37 cellular contexts compared by ENCODE assay signal in genomic region chr14:95903616-95904107, GRCh38. TPM values are rescaled to one million over a fixed set of nuclear protein-coding genes. Genes with fewer than 3 reads are reported as not detected.
"Had no signal": no experiment of that assay in that cellular context is flagged by ENCODE, and none has a peak within 500 bp of the region (broad histone marks: within the 10 kb centered on the region; RNA-seq: fewer than 3 reads in every experiment).

No MANE protein-coding gene starts in this region.

- DNase-seq: activated CD4-positive, alpha-beta memory T cell treated with anti-CD3 and anti-CD28 coated beads for 36 hours; activated CD4-positive, alpha-beta T cell treated with anti-CD3 and anti-CD28 coated beads, Interleukin-2, amount 10 ng/mL, durations not matched to agents 24 days and 14 days; activated CD4-positive, CD25-positive, alpha-beta regulatory T cell treated with anti-CD3 and anti-CD28 coated beads, Interleukin-2, amount 50 U/mL, for 72 hours; activated CD8-positive, alpha-beta memory T cell treated with anti-CD3 and anti-CD28 coated beads, Interleukin-2, amount 50 U/mL, for 4 hours; activated effector memory CD4-positive, alpha-beta T cell treated with anti-CD3 and anti-CD28 coated beads, Interleukin-2, amount 50 U/mL, for 16 hours; activated naive CD4-positive, alpha-beta T cell treated with anti-CD3 and anti-CD28 coated beads for 36 hours; activated naive CD8-positive, alpha-beta T cell treated with anti-CD3 and anti-CD28 coated beads, Interleukin-2, amount 10 ng/mL, durations not matched to agents 7 days and 5 days; activated T-cell treated with anti-CD3 and anti-CD28 coated beads, Interleukin-2, amount 50 U/mL, for 1 hour; cerebellar nuclear complex; colonic mucosa; dorsolateral prefrontal cortex; effector memory CD4-positive, alpha-beta T cell; erythroblast; gastrocnemius medialis; head of caudate nucleus; hippocampal formation; immature natural killer cell; kidney; left colon; naive B cell; nucleus accumbens; pancreas; retina; sigmoid colon; small intestine; stimulated activated CD4-positive, alpha-beta T cell treated with anti-CD3 and anti-CD28 coated beads, Interleukin-4, amount 100 ng/mL, for 24 hours; stimulated activated naive CD8-positive, alpha-beta T cell treated with anti-CD3 and anti-CD28 coated beads, Interleukin-15, amount 100 ng/mL, for 72 hours; substantia nigra had no signal

- H3K36me3 ChIP-seq: ascending aorta, cardiac muscle cell, colonic mucosa, gastrocnemius medialis, pancreas, prostate gland, sigmoid colon, upper lobe of left lung, vagina had no signal

- FAIRE-seq: kidney, pancreas, small intestine had no signal

- H3K27me3 ChIP-seq: ascending aorta, cardiac muscle cell, colonic mucosa, upper lobe of left lung, vagina had no signal

- ATAC-seq: gastrocnemius medialis; left colon; pancreas; stimulated activated naive CD8-positive, alpha-beta T cell treated with anti-CD3 and anti-CD28 coated beads, Interleukin-15, amount 100 ng/mL, for 72 hours had no signal

- H3K4me3 ChIP-seq: ascending aorta, cardiac muscle cell, colonic mucosa, dorsolateral prefrontal cortex, gastrocnemius medialis, pancreas, prostate gland, sigmoid colon, upper lobe of left lung, vagina had no signal

RNA-seq across cellular contexts. Expression of gene TUNAR, which starts 27.0 kb away (rescaled TPM):
- total RNA-seq: activated CD4-positive, alpha-beta memory T cell treated with anti-CD3 and anti-CD28 coated beads for 36 hours; activated CD4-positive, alpha-beta T cell treated with anti-CD3 and anti-CD28 coated beads, Interleukin-2, amount 10 ng/mL, durations not matched to agents 24 days and 14 days; activated CD8-positive, alpha-beta memory T cell treated with anti-CD3 and anti-CD28 coated beads for 36 hours; activated naive CD4-positive, alpha-beta T cell treated with anti-CD3 and anti-CD28 coated beads for 36 hours; activated naive CD8-positive, alpha-beta T cell treated with anti-CD3 and anti-CD28 coated beads, Interleukin-2, amount 10 ng/mL, durations not matched to agents 7 days and 5 days; activated T-helper 1 cell treated with anti-CD3 and anti-CD28 coated beads, Interleukin-12 subunit alpha, Interleukin-12 subunit beta, Interleukin-2, Interleukin-4 antibody, amounts not matched to agents 30 ng/mL and 10 ng/mL and 1 ng/mL, durations not matched to agents 14 hours and 24 hours and 36 hours; ascending aorta; gastrocnemius medialis; left colon; mesothelial cell of epicardium; sigmoid colon; vagina had no signal
- polyA plus RNA-seq: immature natural killer cell, liver had no signal
